ENCODE assay signal across 1 cellular context in genomic region chr22:37631448-37632173, GRCh38.
A peak's percentile ranks its signal among the peaks of the same experiment; 100 is the strongest.
TF ChIP-seq lines count a peak whose summit lies in the region.

No MANE protein-coding gene starts in this region.

TF ChIP-seq in HepG2, 621 proteins besides CTCF, POLR2A, EP300 and RAD21 (continued from another document):
- TF ChIP-seq BCL3 (CRISPR knock-in tag; IDR thresholded peaks at IDR 0.05) (no peak), ZNF629 (CRISPR knock-in tag; conservative IDR thresholded peaks at IDR 0.05) (peak; percentile 57), ZNF547 (CRISPR knock-in tag; IDR thresholded peaks at IDR 0.05) (peak; percentile 44; the same call in 1 of the 2 replicates), ZNF891 (CRISPR knock-in tag; IDR thresholded peaks at IDR 0.05) (no peak), ATM (IDR thresholded peaks at IDR 0.05; ENCODE audit: borderline replicate concordance) (no peak), TBX3 (IDR thresholded peaks at IDR 0.05; ENCODE audit: borderline replicate concordance) (no peak), WIZ (CRISPR knock-in tag; IDR thresholded peaks at IDR 0.05) (no peak), PBX3 (CRISPR knock-in tag; IDR thresholded peaks at IDR 0.05; ENCODE audit: borderline replicate concordance) (no peak), PCBP1 (IDR thresholded peaks at IDR 0.05; ENCODE audit: borderline replicate concordance, low read depth, low read length) (peak; percentile 32; the same call in 1 of the 2 replicates)
- TF ChIP-seq, protein P1, sequence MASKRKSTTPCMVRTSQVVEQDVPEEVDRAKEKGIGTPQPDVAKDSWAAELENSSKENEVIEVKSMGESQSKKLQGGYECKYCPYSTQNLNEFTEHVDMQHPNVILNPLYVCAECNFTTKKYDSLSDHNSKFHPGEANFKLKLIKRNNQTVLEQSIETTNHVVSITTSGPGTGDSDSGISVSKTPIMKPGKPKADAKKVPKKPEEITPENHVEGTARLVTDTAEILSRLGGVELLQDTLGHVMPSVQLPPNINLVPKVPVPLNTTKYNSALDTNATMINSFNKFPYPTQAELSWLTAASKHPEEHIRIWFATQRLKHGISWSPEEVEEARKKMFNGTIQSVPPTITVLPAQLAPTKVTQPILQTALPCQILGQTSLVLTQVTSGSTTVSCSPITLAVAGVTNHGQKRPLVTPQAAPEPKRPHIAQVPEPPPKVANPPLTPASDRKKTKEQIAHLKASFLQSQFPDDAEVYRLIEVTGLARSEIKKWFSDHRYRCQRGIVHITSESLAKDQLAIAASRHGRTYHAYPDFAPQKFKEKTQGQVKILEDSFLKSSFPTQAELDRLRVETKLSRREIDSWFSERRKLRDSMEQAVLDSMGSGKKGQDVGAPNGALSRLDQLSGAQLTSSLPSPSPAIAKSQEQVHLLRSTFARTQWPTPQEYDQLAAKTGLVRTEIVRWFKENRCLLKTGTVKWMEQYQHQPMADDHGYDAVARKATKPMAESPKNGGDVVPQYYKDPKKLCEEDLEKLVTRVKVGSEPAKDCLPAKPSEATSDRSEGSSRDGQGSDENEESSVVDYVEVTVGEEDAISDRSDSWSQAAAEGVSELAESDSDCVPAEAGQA (IDR thresholded peaks at IDR 0.05; ENCODE audit: low read depth), result 0 out of 2 replicates have a peak, but pooled peaks have one; percentile 7
- TF ChIP-seq, protein P1 (CRISPR knock-in tag; IDR thresholded peaks at IDR 0.05; ENCODE audit: borderline replicate concordance), result no peak
TF ChIP-seq in HepG2: peak in this region for 156.
